In genomic region chr1:202005958-202006357, GRCh38 we compare ENCODE assay signal across 11 cellular contexts. TPM values are rescaled to one million over a fixed set of nuclear protein-coding genes. Genes with fewer than 3 reads are reported as not detected.
DNase-seq lines count a peak whose midpoint lies in the region; ATAC-seq, FAIRE-seq and TF ChIP-seq lines count a peak whose summit lies in the region.
"Had no signal": no experiment of that assay in that cellular context is flagged by ENCODE, and none has a peak within 500 bp of the region (broad histone marks: within the 10 kb centered on the region; RNA-seq: fewer than 3 reads in every experiment).

No MANE protein-coding gene starts in this region.

- no peaks in the 10 kb centered on the region for H3K9me2 ChIP-seq in HCT116 (ENCODE audit: insufficient read depth)

- in situ Hi-C loops in astrocyte of the cerebellum (cut with HindIII; ENCODE audit: low sequenced_read_pairs) (loop anchor here (10.0 kb wide), 1 partner anchor 99 kb away; no protein-coding TSS in a partner anchor), HepG2 (cut with HindIII; ENCODE audit: extremely low pct_ligation_motif_present, low pct_unique_long_range_greater_than_20kb) (no loop called here)

- CTCF ChIA-PET in A549 (lab: Yijun Ruan, JAX) (interaction anchor here (0.7 to 46.8 kb wide), 17 partner anchors 9 to 137 kb away, joined by 3 to 1624 read pairs (median 5); partner anchors contain the start of gene GPR37L1), HCT116 (lab: Charles Lee) (interaction anchor here (0.7 to 7.1 kb wide), 7 partner anchors 24 to 129 kb away, joined by 3 to 106 read pairs (median 3); partner anchors contain the start of genes GPR37L1 and RNPEP), HepG2 (lab: Yijun Ruan, JAX; ENCODE audit: low intra/inter-chr PET ratio, low total read pairs) (interaction anchor here (2.0 to 3.9 kb wide), 2 partner anchors 85 to 113 kb away, joined by 6 to 40 read pairs; no protein-coding TSS in a partner anchor)

- H3K36me3 ChIP-seq in HCT116 (ENCODE audit: control insufficient read depth in 1 of 2, insufficient read depth in 2 of 2, low read length in 2 of 2) (peaks cover 13 to 32% of the 10 kb centered on the region in 2 experiments; a peak in 3 of 4 replicates), HepG2 (replicated peaks in 1 of 2; ENCODE audit: control insufficient read depth in 1 of 2, insufficient read depth in 2 of 2, low read length in 2 of 2) (peaks cover 12 to 45% of the 10 kb centered on the region in 2 experiments)

- H3K4me2 ChIP-seq in A549 (no peak overlapping the region), HCT116 (ENCODE audit: low read length) (peak overlapping the region; percentile 99), HepG2 (ENCODE audit: low read depth, low read length) (no peak overlapping the region)

- FAIRE-seq in A549 (lab: Jason Lieb, UNC): no peak
- peak; percentile 62 for FAIRE-seq in HepG2 (lab: Jason Lieb, UNC)

- H3K4me3 ChIP-seq in A549 (no peak overlapping the region), HCT116 (replicated peaks in 1 of 2; ENCODE audit: low read depth in 1 of 2, low read length in 2 of 2) (no peak overlapping the region), astrocyte of the cerebellum (ENCODE audit: low read depth, low read length) (no peak overlapping the region), HepG2 (replicated peaks in 1 of 3; ENCODE audit: insufficient read depth in 1 of 3, low read depth in 2 of 3, low read length in 3 of 3) (no peak overlapping the region)

- BruUV-seq in HCT116 (replicated peaks; lab: Mats Ljungman, UMichigan) (no TSS peak), HepG2 (replicated peaks; lab: Mats Ljungman, UMichigan) (no TSS peak)

- TF ChIP-seq CTCF in A549 (IDR thresholded peaks at IDR 0.05) (peak; percentile 71), HCT116 (IDR thresholded peaks at IDR 0.05 in 2 of 3, conservative IDR thresholded peaks at IDR 0.05 in 1 of 3; ENCODE audit: borderline replicate concordance in 1 of 3, insufficient read depth in 1 of 3, low read depth in 2 of 3, low read length in 2 of 3) (peak in 2 of 3 experiments; percentile 49 to 71; a peak in 3 of 6 replicates), astrocyte of the cerebellum (IDR thresholded peaks at IDR 0.05; ENCODE audit: low read depth, low read length, missing control alignments) (peak; percentile 49), HepG2 (CRISPR knock-in tag; IDR thresholded peaks at IDR 0.05) (peak; percentile 60)

- peak; percentile 60 to 61; a peak in 4 of 5 replicates for TF ChIP-seq RAD21 in A549 (conservative IDR thresholded peaks at IDR 0.05 in 1 of 2, IDR thresholded peaks at IDR 0.05 in 1 of 2)
- TF ChIP-seq RAD21 in HCT116 (IDR thresholded peaks at IDR 0.05; ENCODE audit: low read depth): no peak
- peak; percentile 39; the same call in 1 of the 2 replicates for TF ChIP-seq RAD21 in HepG2 (CRISPR knock-in tag; IDR thresholded peaks at IDR 0.05)

- H4K20me1 ChIP-seq in HCT116 (ENCODE audit: insufficient read depth) (no peaks in the 10 kb centered on the region), HepG2 (ENCODE audit: insufficient read depth, low read length) (peaks cover 15% of the 10 kb centered on the region; the same call in 1 of the 2 replicates)

- RAD21 ChIA-PET in HCT116 (lab: Charles Lee; ENCODE audit: low non-redundant PET in 1 of 2, low total read pairs in 2 of 2, uncharacterized antibody in 2 of 2, unreplicated experiment in 2 of 2): no interaction called here

- H3K9me3 ChIP-seq in A549: no peaks in the 10 kb centered on the region
- H3K9me3 ChIP-seq in HCT116 (ENCODE audit: control insufficient read depth in 1 of 2, insufficient read depth in 1 of 2, low read depth in 1 of 2, low read length in 2 of 2): no peaks in the 10 kb centered on the region
- H3K9me3 ChIP-seq in HepG2 (ENCODE audit: low read length): no peaks in the 10 kb centered on the region
- H3K9me3 ChIP-seq: neutrophil had no signal

- TF ChIP-seq EP300 in A549 (IDR thresholded peaks at IDR 0.05) (no peak), HepG2 (IDR thresholded peaks at IDR 0.05; ENCODE audit: low read depth in 2 of 2, low read length in 2 of 2) (no peak), HepG2 (CRISPR knock-in tag; IDR thresholded peaks at IDR 0.05; ENCODE audit: borderline replicate concordance) (no peak)

- H3K27ac ChIP-seq in A549 (peak overlapping the region in 1 of 2 experiments; percentile 93; a peak in 3 of 6 replicates), HCT116 (ENCODE audit: low read depth, low read length) (peak overlapping the region; percentile 74), HepG2 (ENCODE audit: extremely low read length, insufficient read depth, low read length) (no peak overlapping the region)
- H3K27ac ChIP-seq: neutrophil had no signal

- no peak for ATAC-seq in A549
- ATAC-seq in HCT116: no peak
- no peak for ATAC-seq in HepG2
- ATAC-seq in GM21786 (IDR thresholded peaks at IDR 0.05; ENCODE audit: unreplicated experiment): no peak
- ATAC-seq in HG02623 (IDR thresholded peaks at IDR 0.05; ENCODE audit: unreplicated experiment): no peak

- TF ChIP-seq POLR2A in A549 (IDR thresholded peaks at IDR 0.05; ENCODE audit: low read length) (no peak), HCT116 (IDR thresholded peaks at IDR 0.05; ENCODE audit: borderline replicate concordance, extremely low read depth, insufficient read depth, insufficient read length) (no peak), HepG2 (IDR thresholded peaks at IDR 0.05; ENCODE audit: insufficient read depth in 1 of 2, low read depth in 2 of 2, low read length in 2 of 2) (no peak)

- 64% methylated on average over 2 of the region's 2 CpGs for whole genome bisulfite sequencing in A549 (ENCODE audit: missing lambda C conversion rate)
- WGBS in HepG2 (ENCODE audit: low lambda C conversion rate): 79% methylated on average over 2 of the region's 2 CpGs

- peaks cover 6% of the 10 kb centered on the region for H3K79me2 ChIP-seq in HCT116 (ENCODE audit: insufficient read depth, low read length)
- peaks cover 13% of the 10 kb centered on the region for H3K79me2 ChIP-seq in HepG2 (ENCODE audit: insufficient read depth, low read length)

- POLR2A ChIA-PET in A549 (lab: Yijun Ruan, JAX): interaction anchor here (1.8 kb wide), 1 partner anchor 107 kb away, joined by 6 read pairs; no protein-coding TSS in a partner anchor
- POLR2A ChIA-PET in HCT116 (lab: Charles Lee): no interaction called here
- POLR2A ChIA-PET in HepG2 (lab: Yijun Ruan, JAX): no interaction called here

- DNase-seq in A549 (ENCODE audit: low read depth in 1 of 2, low spot score in 1 of 2) (peak in 1 of 2 experiments; percentile 61), HCT116 (ENCODE audit: low read depth, low spot score) (no peak), astrocyte of the cerebellum (ENCODE audit: low read depth) (no peak), HepG2 (ENCODE audit: low spot score) (peak; percentile 54), DMS153 (lab: John Stamatoyannopoulos, UW) (no peak), C1 segment of cervical spinal cord (lab: John Stamatoyannopoulos, UW) (no peak)
- DNase-seq: activated T-cell treated with anti-CD3 and anti-CD28 coated beads, Interleukin-2, amount 50 U/mL, for 48 hours had no signal

- no peak overlapping the region for H2AFZ ChIP-seq in HCT116 (ENCODE audit: low read depth, low read length, poor library complexity, severe bottlenecking)
- no peak overlapping the region for H2AFZ ChIP-seq in HepG2 (ENCODE audit: low read length)

- no peaks in the 10 kb centered on the region for H3K27me3 ChIP-seq in HCT116 (ENCODE audit: insufficient read depth, low read length)
- no peaks in the 10 kb centered on the region; a peak in 1 of 5 replicates for H3K27me3 ChIP-seq in HepG2 (ENCODE audit: control insufficient read depth in 1 of 2, insufficient read depth in 2 of 2, low read length in 2 of 2)
- H3K27me3 ChIP-seq: neutrophil had no signal

- intact Hi-C loops in HCT116 (cut with micrococcal nuclease): no loop called here
- intact Hi-C loops in HepG2 (cut with micrococcal nuclease; ENCODE audit: unreplicated experiment): no loop called here

- H3K9ac ChIP-seq in HCT116 (ENCODE audit: low read length) (no peak overlapping the region), HepG2 (ENCODE audit: insufficient read depth, low read depth, low read length) (no peak overlapping the region)

- peaks cover 44% of the 10 kb centered on the region for H3K4me1 ChIP-seq in A549
- peaks cover 43 to 62% of the 10 kb centered on the region in 2 experiments for H3K4me1 ChIP-seq in HCT116 (ENCODE audit: control insufficient read depth in 1 of 2, insufficient read depth in 2 of 2, low read length in 2 of 2)
- peaks cover 43% of the 10 kb centered on the region for H3K4me1 ChIP-seq in HepG2 (ENCODE audit: insufficient read depth, low read length)

RNA-seq across cellular contexts. Expression of gene ELF3, which starts 4.4 kb away (rescaled TPM):
- polyA plus RNA-seq in A549 (2011; rRNA removed) (334 and 365 TPM in 2 replicates), A549 (2017; fragmentation: RNase III; extraction: RNeasy Plus Mini Kit Qiagen cat#74134 plus additional on column Dnase treatment) (138 to 180 TPM (median 179 TPM) in 3 replicates), HepG2 (2011; rRNA removed) (55.1 and 85.6 TPM in 2 replicates)
- 197 and 257 TPM in 2 replicates for polyA plus RNA-seq in A549 (2012; cell fraction: cytosol; rRNA removed)
- polyA plus RNA-seq in A549 (2012; cell fraction: nucleus; rRNA removed): 1,053 and 1,132 TPM in 2 replicates
- polyA minus RNA-seq in A549 (2011; rRNA and poly(A)+ RNA removed): 661 and 758 TPM in 2 replicates
- total RNA-seq in HCT116 (2021; ENCODE audit: unreplicated experiment) (200 TPM), HepG2 (2016; rRNA removed; fragmentation: Illumina TruSeq; extraction: Trizol) (7.9 and 11.5 TPM in 2 replicates)
- polyA plus RNA-seq in HCT116 (2012): 284 and 412 TPM in 2 replicates
- total RNA-seq in HepG2 (2016; cell fraction: cytosol; rRNA removed; fragmentation: Illumina TruSeq; extraction: Trizol; ENCODE audit: low read depth): 2.7 and 3.4 TPM in 2 replicates
- total RNA-seq in HepG2 (2016; cell fraction: insoluble cytoplasmic fraction; rRNA removed; fragmentation: Illumina TruSeq; extraction: Trizol): 10.4 and 13.3 TPM in 2 replicates
- 6.2 and 6.3 TPM in 2 replicates for total RNA-seq in HepG2 (2016; cell fraction: membrane; rRNA removed; fragmentation: Illumina TruSeq; extraction: Trizol)
- 12.6 and 14.1 TPM in 2 replicates for total RNA-seq in HepG2 (2016; cell fraction: nucleus; rRNA removed; fragmentation: Illumina TruSeq; extraction: Trizol)
- 53.6 and 65.9 TPM in 2 replicates for polyA plus RNA-seq in HepG2 (2011; cell fraction: cytosol; rRNA removed)
- 100 and 160 TPM in 2 replicates for polyA plus RNA-seq in HepG2 (2011; cell fraction: nucleus; rRNA removed)
- polyA plus RNA-seq in HepG2 (2012): 23.2 and 51.8 TPM in 2 replicates
- 1.3 and 1.4 TPM in 2 replicates for polyA plus RNA-seq in HepG2 (2016; cell fraction: cytosol; fragmentation: Illumina TruSeq; extraction: Trizol; ENCODE audit: low read depth)
- 8.0 and 8.3 TPM in 2 replicates for polyA plus RNA-seq in HepG2 (2016; cell fraction: insoluble cytoplasmic fraction; fragmentation: Illumina TruSeq; extraction: Trizol; ENCODE audit: low read depth)
- 1.5 and 2.1 TPM in 2 replicates for polyA plus RNA-seq in HepG2 (2016; cell fraction: membrane; fragmentation: Illumina TruSeq; extraction: Trizol; ENCODE audit: low read depth)
- polyA plus RNA-seq in HepG2 (2016; cell fraction: nucleus; fragmentation: Illumina TruSeq; extraction: Trizol; ENCODE audit: insufficient read depth, low read depth): 32.7 and 37.5 TPM in 2 replicates
- 97.8 and 144 TPM in 2 replicates for polyA minus RNA-seq in HepG2 (2011; rRNA and poly(A)+ RNA removed; ENCODE audit: low replicate concordance)
- 37.5 and 50.6 TPM in 2 replicates for polyA minus RNA-seq in HepG2 (2011; cell fraction: cytosol; rRNA and poly(A)+ RNA removed)
- 25.4 and 41.9 TPM in 2 replicates for polyA minus RNA-seq in HepG2 (2011; cell fraction: nucleus; rRNA and poly(A)+ RNA removed)
- total RNA-seq: HT1080 had no signal

RNA-seq across cellular contexts. Expression of gene RNPEP, which starts 23.5 kb away (rescaled TPM):
- polyA plus RNA-seq in A549 (2011; rRNA removed): 80.4 and 87.6 TPM in 2 replicates
- polyA plus RNA-seq in A549 (2012; cell fraction: cytosol; rRNA removed): 54.1 and 67.0 TPM in 2 replicates
- 87.5 and 112 TPM in 2 replicates for polyA plus RNA-seq in A549 (2012; cell fraction: nucleus; rRNA removed)
- 61.3 to 71.1 TPM (median 69.8 TPM) in 3 replicates for polyA plus RNA-seq in A549 (2017; fragmentation: RNase III; extraction: RNeasy Plus Mini Kit Qiagen cat#74134 plus additional on column Dnase treatment)
- 52.5 and 53.4 TPM in 2 replicates for polyA minus RNA-seq in A549 (2011; rRNA and poly(A)+ RNA removed)
- total RNA-seq in HCT116 (2021; ENCODE audit: unreplicated experiment): 85.9 TPM
- 57.2 and 67.7 TPM in 2 replicates for polyA plus RNA-seq in HCT116 (2012)
- total RNA-seq in HepG2 (2016; rRNA removed; fragmentation: Illumina TruSeq; extraction: Trizol): 38.4 and 39.5 TPM in 2 replicates
- 7.3 and 9.5 TPM in 2 replicates for total RNA-seq in HepG2 (2016; cell fraction: cytosol; rRNA removed; fragmentation: Illumina TruSeq; extraction: Trizol; ENCODE audit: low read depth)
- total RNA-seq in HepG2 (2016; cell fraction: insoluble cytoplasmic fraction; rRNA removed; fragmentation: Illumina TruSeq; extraction: Trizol): 34.4 and 39.3 TPM in 2 replicates
- total RNA-seq in HepG2 (2016; cell fraction: membrane; rRNA removed; fragmentation: Illumina TruSeq; extraction: Trizol): 12.6 and 12.8 TPM in 2 replicates
- total RNA-seq in HepG2 (2016; cell fraction: nucleus; rRNA removed; fragmentation: Illumina TruSeq; extraction: Trizol): 21.9 and 25.1 TPM in 2 replicates
- polyA plus RNA-seq in HepG2 (2011; rRNA removed): 18.1 and 20.6 TPM in 2 replicates
- polyA plus RNA-seq in HepG2 (2011; cell fraction: cytosol; rRNA removed): 12.3 and 14.6 TPM in 2 replicates
- polyA plus RNA-seq in HepG2 (2011; cell fraction: nucleus; rRNA removed): 20.7 and 21.2 TPM in 2 replicates
- polyA plus RNA-seq in HepG2 (2012): 24.3 and 34.0 TPM in 2 replicates
- 4.3 and 5.1 TPM in 2 replicates for polyA plus RNA-seq in HepG2 (2016; cell fraction: cytosol; fragmentation: Illumina TruSeq; extraction: Trizol; ENCODE audit: low read depth)
- 42.3 and 55.4 TPM in 2 replicates for polyA plus RNA-seq in HepG2 (2016; cell fraction: insoluble cytoplasmic fraction; fragmentation: Illumina TruSeq; extraction: Trizol; ENCODE audit: low read depth)
- polyA plus RNA-seq in HepG2 (2016; cell fraction: membrane; fragmentation: Illumina TruSeq; extraction: Trizol; ENCODE audit: low read depth): 9.4 and 10.7 TPM in 2 replicates
- polyA plus RNA-seq in HepG2 (2016; cell fraction: nucleus; fragmentation: Illumina TruSeq; extraction: Trizol; ENCODE audit: insufficient read depth, low read depth): 56.7 and 59.2 TPM in 2 replicates
- polyA minus RNA-seq in HepG2 (2011; rRNA and poly(A)+ RNA removed; ENCODE audit: low replicate concordance): 36.5 and 72.3 TPM in 2 replicates
- 10.2 and 16.1 TPM in 2 replicates for polyA minus RNA-seq in HepG2 (2011; cell fraction: cytosol; rRNA and poly(A)+ RNA removed)
- polyA minus RNA-seq in HepG2 (2011; cell fraction: nucleus; rRNA and poly(A)+ RNA removed): 9.2 and 9.7 TPM in 2 replicates

RNA-seq across cellular contexts. Expression of gene TIMM17A, which starts 50.7 kb away (rescaled TPM):
- polyA plus RNA-seq in A549 (2011; rRNA removed): 96.2 and 127 TPM in 2 replicates
- polyA plus RNA-seq in A549 (2012; cell fraction: cytosol; rRNA removed): 42.6 and 45.1 TPM in 2 replicates
- polyA plus RNA-seq in A549 (2012; cell fraction: nucleus; rRNA removed): 16.6 and 35.3 TPM in 2 replicates
- 133 to 142 TPM (median 134 TPM) in 3 replicates for polyA plus RNA-seq in A549 (2017; fragmentation: RNase III; extraction: RNeasy Plus Mini Kit Qiagen cat#74134 plus additional on column Dnase treatment)
- 40.2 and 41.1 TPM in 2 replicates for polyA minus RNA-seq in A549 (2011; rRNA and poly(A)+ RNA removed)
- total RNA-seq in HCT116 (2021; ENCODE audit: unreplicated experiment): 100 TPM
- 42.7 and 44.5 TPM in 2 replicates for polyA plus RNA-seq in HCT116 (2012)
- total RNA-seq in HepG2 (2016; rRNA removed; fragmentation: Illumina TruSeq; extraction: Trizol): 97.8 and 115 TPM in 2 replicates
- total RNA-seq in HepG2 (2016; cell fraction: cytosol; rRNA removed; fragmentation: Illumina TruSeq; extraction: Trizol; ENCODE audit: low read depth): 11.9 and 13.6 TPM in 2 replicates
- total RNA-seq in HepG2 (2016; cell fraction: insoluble cytoplasmic fraction; rRNA removed; fragmentation: Illumina TruSeq; extraction: Trizol): 101 and 122 TPM in 2 replicates
- total RNA-seq in HepG2 (2016; cell fraction: membrane; rRNA removed; fragmentation: Illumina TruSeq; extraction: Trizol): 28.7 and 32.9 TPM in 2 replicates
- 60.9 and 62.3 TPM in 2 replicates for total RNA-seq in HepG2 (2016; cell fraction: nucleus; rRNA removed; fragmentation: Illumina TruSeq; extraction: Trizol)
- polyA plus RNA-seq in HepG2 (2011; rRNA removed): 41.2 and 50.8 TPM in 2 replicates
- polyA plus RNA-seq in HepG2 (2011; cell fraction: cytosol; rRNA removed): 21.0 and 31.9 TPM in 2 replicates
- polyA plus RNA-seq in HepG2 (2011; cell fraction: nucleus; rRNA removed): 13.4 and 17.3 TPM in 2 replicates
- polyA plus RNA-seq in HepG2 (2012): 33.7 and 42.3 TPM in 2 replicates
- polyA plus RNA-seq in HepG2 (2016; cell fraction: cytosol; fragmentation: Illumina TruSeq; extraction: Trizol; ENCODE audit: low read depth): 10.8 and 12.4 TPM in 2 replicates
- 102 and 120 TPM in 2 replicates for polyA plus RNA-seq in HepG2 (2016; cell fraction: insoluble cytoplasmic fraction; fragmentation: Illumina TruSeq; extraction: Trizol; ENCODE audit: low read depth)
- polyA plus RNA-seq in HepG2 (2016; cell fraction: membrane; fragmentation: Illumina TruSeq; extraction: Trizol; ENCODE audit: low read depth): 20.6 and 23.3 TPM in 2 replicates
- 92.4 and 105 TPM in 2 replicates for polyA plus RNA-seq in HepG2 (2016; cell fraction: nucleus; fragmentation: Illumina TruSeq; extraction: Trizol; ENCODE audit: insufficient read depth, low read depth)
- 20.7 and 68.8 TPM in 2 replicates for polyA minus RNA-seq in HepG2 (2011; rRNA and poly(A)+ RNA removed; ENCODE audit: low replicate concordance)
- 12.0 and 12.4 TPM in 2 replicates for polyA minus RNA-seq in HepG2 (2011; cell fraction: cytosol; rRNA and poly(A)+ RNA removed)
- polyA minus RNA-seq in HepG2 (2011; cell fraction: nucleus; rRNA and poly(A)+ RNA removed): 29.9 and 30.0 TPM in 2 replicates

RNA-seq across cellular contexts. Expression of gene LMOD1, which starts 59.6 kb away (rescaled TPM):
- polyA plus RNA-seq in A549 (2011; rRNA removed) (0.03 TPM in 1 of 2 replicates, not detected in the other), A549 (2017; fragmentation: RNase III; extraction: RNeasy Plus Mini Kit Qiagen cat#74134 plus additional on column Dnase treatment) (not detected in 3 replicates), HepG2 (2011; rRNA removed) (not detected in 2 replicates)
- not detected in 2 replicates for polyA plus RNA-seq in A549 (2012; cell fraction: cytosol; rRNA removed)
- 0.04 TPM in 1 of 2 replicates, not detected in the other for polyA plus RNA-seq in A549 (2012; cell fraction: nucleus; rRNA removed)
- polyA minus RNA-seq in A549 (2011; rRNA and poly(A)+ RNA removed): not detected in 2 replicates
- total RNA-seq in HCT116 (2021; ENCODE audit: unreplicated experiment) (0.12 TPM), HepG2 (2016; rRNA removed; fragmentation: Illumina TruSeq; extraction: Trizol) (not detected in 2 replicates)
- polyA plus RNA-seq in HCT116 (2012): 0.87 and 1.7 TPM in 2 replicates
- not detected in 2 replicates for total RNA-seq in HepG2 (2016; cell fraction: cytosol; rRNA removed; fragmentation: Illumina TruSeq; extraction: Trizol; ENCODE audit: low read depth)
- not detected in 2 replicates for total RNA-seq in HepG2 (2016; cell fraction: insoluble cytoplasmic fraction; rRNA removed; fragmentation: Illumina TruSeq; extraction: Trizol)
- not detected in 2 replicates for total RNA-seq in HepG2 (2016; cell fraction: membrane; rRNA removed; fragmentation: Illumina TruSeq; extraction: Trizol)
- not detected in 2 replicates for total RNA-seq in HepG2 (2016; cell fraction: nucleus; rRNA removed; fragmentation: Illumina TruSeq; extraction: Trizol)
- polyA plus RNA-seq in HepG2 (2011; cell fraction: cytosol; rRNA removed): 0.01 TPM in 1 of 2 replicates, not detected in the other
- polyA plus RNA-seq in HepG2 (2011; cell fraction: nucleus; rRNA removed): not detected in 2 replicates
- polyA plus RNA-seq in HepG2 (2012): not detected in 2 replicates
- not detected in 2 replicates for polyA plus RNA-seq in HepG2 (2016; cell fraction: cytosol; fragmentation: Illumina TruSeq; extraction: Trizol; ENCODE audit: low read depth)
- polyA plus RNA-seq in HepG2 (2016; cell fraction: insoluble cytoplasmic fraction; fragmentation: Illumina TruSeq; extraction: Trizol; ENCODE audit: low read depth): not detected in 2 replicates
- polyA plus RNA-seq in HepG2 (2016; cell fraction: membrane; fragmentation: Illumina TruSeq; extraction: Trizol; ENCODE audit: low read depth): not detected in 2 replicates
- polyA plus RNA-seq in HepG2 (2016; cell fraction: nucleus; fragmentation: Illumina TruSeq; extraction: Trizol; ENCODE audit: insufficient read depth, low read depth): not detected in 2 replicates
- polyA minus RNA-seq in HepG2 (2011; rRNA and poly(A)+ RNA removed; ENCODE audit: low replicate concordance): 0.07 TPM in 1 of 2 replicates, not detected in the other
- polyA minus RNA-seq in HepG2 (2011; cell fraction: cytosol; rRNA and poly(A)+ RNA removed): not detected in 2 replicates
- not detected in 2 replicates for polyA minus RNA-seq in HepG2 (2011; cell fraction: nucleus; rRNA and poly(A)+ RNA removed)
- total RNA-seq: HT1080 had no signal

Comparison
In these comparisons a context has a peak if more than half of its experiments do, and no peak if none do; other contexts are left out.
1. RNA of gene ELF3, which starts 4.4 kb away (total RNA-seq): 200 TPM in HCT116 (single experiment); 2.7 to 14.1 TPM in HepG2; every median in the first group is over 10 times any median in the second.
2. Of the 38 proteins assayed by ChIP-seq in both HepG2 and A549: peak only in HepG2: none; only in A549: none; in both: CTCF, RAD21 and SMC3; in neither: 35.
3. Peak in every context shown above with its lines, with median percentiles within 50 percentile points of each other: CTCF ChIP-seq.